Comparison of ENCODE assay signal across 14 cellular contexts in genomic region chr7:129906700-129907099, GRCh38. TPM values are rescaled to one million over a fixed set of nuclear protein-coding genes. Genes with fewer than 3 reads are reported as not detected.
DNase-seq lines count a peak whose midpoint lies in the region; ATAC-seq, FAIRE-seq and TF ChIP-seq lines count a peak whose summit lies in the region.
"Had no signal": no experiment of that assay in that cellular context is flagged by ENCODE, and none has a peak within 500 bp of the region (broad histone marks: within the 10 kb centered on the region; RNA-seq: fewer than 3 reads in every experiment).

No MANE protein-coding gene starts in this region.

- peaks cover 43% of the 10 kb centered on the region for H3K4me1 Mint-ChIP-seq in T-helper 2 cell treated with Interferon-gamma antibody and Interleukin-4, amounts not matched to agents 5 μg/mL and 100 μg/mL, for 36 hours (ENCODE audit: low read depth)

- H3K27me3 ChIP-seq in gastroesophageal sphincter = no peaks in the 10 kb centered on the region
- H3K27me3 ChIP-seq in pancreas = no peaks in the 10 kb centered on the region

- H3K27me3 Mint-ChIP-seq in T-helper 2 cell treated with Interferon-gamma antibody and Interleukin-4, amounts not matched to agents 5 μg/mL and 100 μg/mL, for 36 hours (ENCODE audit: low read depth) = no peaks in the 10 kb centered on the region

- intact Hi-C loops in pancreas (cut with DNase I) = no loop called here

- DNase-seq in EH (ENCODE audit: low read depth) (peak; percentile 37), pancreas (peak in 2 of 6 donors; percentile 39 to 42), SKM-1 treated with dmso at 0.1 percent for 144 hours (lab: John Stamatoyannopoulos, UW; ENCODE audit: unreplicated experiment) (no peak)
- DNase-seq in T-helper 2 cell treated with Interferon-gamma antibody and Interleukin-4, amounts not matched to agents 5 μg/mL and 100 μg/mL, for 36 hours (ENCODE audit: low spot score) = no peak
- no peak for DNase-seq in stimulated activated CD4-positive, alpha-beta T cell treated with anti-CD3 and anti-CD28 coated beads, Interleukin-4, amount 100 ng/mL, for 1 hour
- DNase-seq: activated CD4-positive, CD25-positive, alpha-beta regulatory T cell treated with anti-CD3 and anti-CD28 coated beads, Interleukin-2, amount 50 U/mL, for 72 hours; caudate nucleus; DND-41; glutamatergic neuron; NCI-H146 had no signal

- no peak for TF ChIP-seq EP300 in gastroesophageal sphincter (IDR thresholded peaks at IDR 0.05)

- WGBS in gastroesophageal sphincter (ENCODE audit: low coverage in 1 of 2), 2 donors = 53 to 70% methylated on average over 5 of the region's 5 CpGs
- WGBS in pancreas, 2 donors = 16 to 18% methylated on average over 5 of the region's 5 CpGs

- peaks cover 0 to 53% (median 4%) of the 10 kb centered on the region in 3 donors for H3K4me1 ChIP-seq in gastroesophageal sphincter
- H3K4me1 ChIP-seq in pancreas = peaks cover 53 to 66% (median 62%) of the 10 kb centered on the region in 3 donors

- TF ChIP-seq CTCF in gastroesophageal sphincter (IDR thresholded peaks at IDR 0.05) (no peak), pancreas (IDR thresholded peaks at IDR 0.05) (no peak)

- H3K36me3 Mint-ChIP-seq in T-helper 2 cell treated with Interferon-gamma antibody and Interleukin-4, amounts not matched to agents 5 μg/mL and 100 μg/mL, for 36 hours (ENCODE audit: low read depth) = peaks cover 32% of the 10 kb centered on the region

- peak; percentile 26 for FAIRE-seq in pancreas (lab: Jason Lieb, UNC)
- FAIRE-seq: H1 had no signal

- H3K4me3 Mint-ChIP-seq in T-helper 2 cell treated with Interferon-gamma antibody and Interleukin-4, amounts not matched to agents 5 μg/mL and 100 μg/mL, for 36 hours = peak overlapping the region; percentile 49

- TF ChIP-seq POLR2A in gastroesophageal sphincter (IDR thresholded peaks at IDR 0.05) = no peak

- peak overlapping the region in 1 of 4 donors; percentile 1 for H3K27ac ChIP-seq in gastroesophageal sphincter
- H3K27ac ChIP-seq in pancreas = peak overlapping the region; percentile 25 to 70 (median 56)

- peak overlapping the region; percentile 47 for H3K27ac Mint-ChIP-seq in T-helper 2 cell treated with Interferon-gamma antibody and Interleukin-4, amounts not matched to agents 5 μg/mL and 100 μg/mL, for 36 hours

- peaks cover 18% of the 10 kb centered on the region for H3K9me3 Mint-ChIP-seq in T-helper 2 cell treated with Interferon-gamma antibody and Interleukin-4, amounts not matched to agents 5 μg/mL and 100 μg/mL, for 36 hours

- no peak overlapping the region for H3K4me3 ChIP-seq in gastroesophageal sphincter
- no peak overlapping the region for H3K4me3 ChIP-seq in pancreas

- H3K36me3 ChIP-seq in gastroesophageal sphincter = peaks cover 0 to 4% of the 10 kb centered on the region in 2 donors
- H3K36me3 ChIP-seq in pancreas = no peaks in the 10 kb centered on the region

- ATAC-seq in gastroesophageal sphincter = peak; percentile 34
- ATAC-seq in pancreas = peak; percentile 74 to 85 (median 82)
- ATAC-seq in GM21367 (IDR thresholded peaks at IDR 0.05; ENCODE audit: unreplicated experiment) = no peak
- ATAC-seq in GM21619 (IDR thresholded peaks at IDR 0.05; ENCODE audit: unreplicated experiment) = no peak

- H3K9me3 ChIP-seq in gastroesophageal sphincter (no peaks in the 10 kb centered on the region), pancreas (no peaks in the 10 kb centered on the region)

RNA-seq across cellular contexts. Expression of gene UBE2H, which starts 46.1 kb away (rescaled TPM):
- total RNA-seq in gastroesophageal sphincter (10 to 100 TPM; 80.2 to 96.2 (median 85.0) TPM), pancreas (10 to 100 TPM; 56.7 to 85.6 (median 67.3) TPM)
- polyA plus RNA-seq in pancreas = 10 to 100 TPM; 16.7 to 27.7 TPM

Comparison
In these comparisons a context has a peak if more than half of its experiments do, and no peak if none do; other contexts are left out.
1. ATAC-seq: peak in gastroesophageal sphincter (single experiment) and pancreas (4 of 4); none in GM21367 (single experiment) and GM21619 (single experiment).